9 cellular contexts compared by ENCODE assay signal in the genomic region with DNA sequence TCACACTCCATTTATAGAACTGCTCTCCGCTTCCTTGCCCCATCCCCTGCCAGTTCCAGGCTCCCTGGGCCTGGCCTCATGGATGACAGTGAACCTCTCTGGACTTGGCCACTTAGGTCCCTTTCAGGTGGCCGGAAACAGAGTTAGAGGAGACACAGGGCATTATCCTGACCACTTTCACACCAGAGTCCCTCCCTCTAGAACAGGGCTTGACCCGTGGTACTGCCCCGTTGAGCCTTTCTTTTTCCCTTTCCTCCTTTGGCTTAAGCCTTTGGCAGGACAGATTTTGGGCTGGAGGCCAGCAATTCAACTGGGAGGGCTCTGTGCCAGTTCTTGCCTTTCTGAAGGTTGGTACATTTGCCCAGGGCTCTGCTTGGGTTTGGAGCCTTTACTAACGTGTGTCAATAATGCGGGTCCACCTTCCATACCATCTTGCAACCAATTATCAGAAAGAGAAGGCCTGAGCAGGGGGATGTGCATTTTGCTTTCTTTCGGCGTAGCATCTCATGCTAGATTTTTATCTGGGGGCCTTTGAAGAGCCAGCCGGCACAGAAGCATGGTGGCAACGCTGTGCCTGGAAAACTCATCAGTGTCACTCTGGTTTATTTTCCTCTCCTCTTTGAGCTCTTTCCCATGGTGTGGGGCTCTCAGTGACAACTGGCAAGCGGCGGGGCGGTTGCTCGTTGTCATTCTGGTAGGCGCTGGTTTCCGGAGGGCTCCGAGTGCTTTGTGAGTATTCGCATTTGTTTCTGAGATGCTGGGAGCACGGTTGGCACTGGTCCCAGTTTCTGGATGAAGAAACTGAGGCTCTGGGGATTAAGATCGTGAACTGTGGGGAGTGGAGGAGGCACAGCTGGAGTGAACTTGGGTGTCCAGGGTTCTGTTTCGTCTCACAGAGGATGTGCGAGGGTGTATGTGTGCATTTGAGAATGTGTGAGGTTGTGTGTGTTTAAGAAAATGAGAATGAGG. TPM values are rescaled to one million over a fixed set of nuclear protein-coding genes. Genes with fewer than 3 reads are reported as not detected.
DNase-seq lines count a peak whose midpoint lies in the region; ATAC-seq, FAIRE-seq and TF ChIP-seq lines count a peak whose summit lies in the region.
"Had no signal": no experiment of that assay in that cellular context is flagged by ENCODE, and none has a peak within 500 bp of the region (broad histone marks: within the 10 kb centered on the region; RNA-seq: fewer than 3 reads in every experiment).

No MANE protein-coding gene starts in this region.

- TF ChIP-seq EP300 in K562 (IDR thresholded peaks at IDR 0.05; ENCODE audit: low read length) = no peak

- H3K4me1 ChIP-seq in K562 (replicated peaks in 1 of 2; ENCODE audit: control insufficient read depth in 2 of 2, insufficient read depth in 2 of 2, low read length in 2 of 2) (peaks cover 24 to 31% of the 10 kb centered on the region in 2 experiments), subcutaneous abdominal adipose tissue (ENCODE audit: control insufficient read depth in 5 of 5, insufficient read depth in 5 of 5, low read length in 5 of 5) (peaks cover 27 to 69% (median 57%) of the 10 kb centered on the region in 5 donors)

- no peak for TF ChIP-seq POLR2A in K562 (conservative IDR thresholded peaks at IDR 0.05)

- POLR2A ChIA-PET in K562 (lab: Yijun Ruan, JAX) = interaction anchor here (0.7 to 1.9 kb wide), 2 partner anchors 14 to 23 kb away, joined by 3 to 5 read pairs; partner anchors contain the start of gene TPCN1

- no peaks in the 10 kb centered on the region for H3K9me1 ChIP-seq in K562 (ENCODE audit: control insufficient read depth, insufficient read depth, low read length)

- H3K27me3 ChIP-seq in K562 (ENCODE audit: control insufficient read depth in 2 of 2, insufficient read depth in 2 of 2, low read length in 2 of 2) (no peaks in the 10 kb centered on the region), subcutaneous abdominal adipose tissue (ENCODE audit: control insufficient read depth in 5 of 5, insufficient read depth in 4 of 5, low read length in 5 of 5) (no peaks in the 10 kb centered on the region)

- no peak overlapping the region for H3K27ac ChIP-seq in K562 (ENCODE audit: extremely low read depth, low read depth, low read length)
- peak overlapping the region; percentile 46 for H3K27ac ChIP-seq in subcutaneous abdominal adipose tissue (ENCODE audit: low read depth, low read length)
- H3K27ac ChIP-seq: HL-60 had no signal

- no peaks in the 10 kb centered on the region for H3K79me2 ChIP-seq in K562 (ENCODE audit: control insufficient read depth, insufficient read depth, low read length)

- 0 out of 2 replicates have a peak overlapping the region, but pooled peaks have one; percentile 21 for H2AFZ ChIP-seq in K562 (ENCODE audit: low read depth, low read length)

- H3K9me3 ChIP-seq in K562 (replicated peaks; ENCODE audit: control insufficient read depth, insufficient read depth, low read depth, low read length) = no peaks in the 10 kb centered on the region
- no peaks in the 10 kb centered on the region for H3K9me3 ChIP-seq in subcutaneous abdominal adipose tissue (ENCODE audit: control insufficient read depth in 5 of 5, low read length in 5 of 5)

- 86% methylated on average over 22 of the region's 22 CpGs for WGBS in K562 (ENCODE audit: insufficient coverage, low coverage, missing lambda C conversion rate)

- FAIRE-seq in K562 (lab: Jason Lieb, UNC) = no peak

- no peak for TF ChIP-seq CTCF in K562 (IDR thresholded peaks at IDR 0.05 in 2 of 3, conservative IDR thresholded peaks at IDR 0.05 in 1 of 3; ENCODE audit: insufficient read depth in 2 of 3, low read depth in 1 of 3, low read length in 3 of 3)

- no peak for ATAC-seq in K562
- ATAC-seq in HG02884 (IDR thresholded peaks at IDR 0.05; ENCODE audit: unreplicated experiment) = no peak
- no peak for ATAC-seq in HG03108 (IDR thresholded peaks at IDR 0.05; ENCODE audit: unreplicated experiment)

- in situ Hi-C loops in K562 (cut with MboI) = no loop called here

- no peaks in the 10 kb centered on the region for H4K20me1 ChIP-seq in K562 (replicated peaks; ENCODE audit: control insufficient read depth, insufficient read depth, low read length)

- no peak for TF ChIP-seq RAD21 in K562 (CRISPR knock-in tag; conservative IDR thresholded peaks at IDR 0.05 in 1 of 2, IDR thresholded peaks at IDR 0.05 in 1 of 2)

- H3K4me2 ChIP-seq in K562 (ENCODE audit: insufficient read depth, low read length) = no peak overlapping the region

- no TSS peak for BruUV-seq in K562 (replicated peaks; lab: Mats Ljungman, UMichigan)

- H3K4me3 ChIP-seq in K562 (no peak overlapping the region), subcutaneous abdominal adipose tissue (ENCODE audit: low read depth in 1 of 5, low read length in 5 of 5) (peak overlapping the region in 3 of 5 donors; percentile 8 to 17 (median 11))

- H3K36me3 ChIP-seq in K562 (ENCODE audit: control insufficient read depth, insufficient read depth, low read length) (peaks cover 41% of the 10 kb centered on the region; the same call in 2 of the 3 replicates), subcutaneous abdominal adipose tissue (ENCODE audit: control insufficient read depth in 5 of 5, insufficient read depth in 5 of 5, low read length in 5 of 5) (peaks cover 0 to 38% (median 16%) of the 10 kb centered on the region in 5 donors)

- DNase-seq in NCI-H2081 (lab: John Stamatoyannopoulos, UW) = peak; percentile 20 to 48
- DNase-seq in NCI-H2081 treated with DMSO at 0.1 percent for 48 hours (lab: John Stamatoyannopoulos, UW) = no peak
- no peak for DNase-seq in K562 (ENCODE audit: extremely low read depth in 1 of 4, low spot score in 3 of 4)
- peak; percentile 46 for DNase-seq in kidney tubule cell (ENCODE audit: low spot score)
- no peak for DNase-seq in T1000 (lab: John Stamatoyannopoulos, UW)

- intact Hi-C loops in K562 (cut with micrococcal nuclease) = no loop called here

- H3K9ac ChIP-seq in K562 (ENCODE audit: insufficient read depth in 1 of 2, low read depth in 2 of 2, low read length in 2 of 2) (no peak overlapping the region; a peak in 1 of 4 replicates), subcutaneous abdominal adipose tissue (ENCODE audit: low read length in 5 of 5) (no peak overlapping the region)

- CTCF ChIA-PET in K562 (lab: Yijun Ruan, JAX; ENCODE audit: low intra/inter-chr PET ratio) = no interaction called here

RNA-seq across cellular contexts. Expression of gene TPCN1, which starts 23.0 kb away (rescaled TPM):
- total RNA-seq in K562 (2011; cell fraction: chromatin; rRNA removed; ENCODE audit: low replicate concordance) = 112 and 252 TPM in 2 replicates
- total RNA-seq in K562 (2011; cell fraction: nucleolus; rRNA removed) = 110 and 123 TPM in 2 replicates
- 98.7 and 108 TPM in 2 replicates for total RNA-seq in K562 (2011; cell fraction: nucleoplasm; rRNA removed)
- 6.4 and 9.2 TPM in 2 replicates for total RNA-seq in K562 (2014; rRNA removed)
- total RNA-seq in K562 (2014; rRNA removed; fragmentation: Illumina TruSeq; extraction: Trizol) = 5.5 and 6.1 TPM in 2 replicates
- total RNA-seq in K562 (2015; rRNA removed; fragmentation: Illumina TruSeq; extraction: Trizol) = 7.4 and 7.8 TPM in 2 replicates
- total RNA-seq in K562 (2021) = 23.8 and 27.2 TPM in 2 replicates
- polyA plus RNA-seq in K562 (2011; rRNA removed) = 12.8 and 18.9 TPM in 2 replicates
- polyA plus RNA-seq in K562 (2011; cell fraction: cytosol; rRNA removed) = 8.0 and 10.3 TPM in 2 replicates
- 137 and 160 TPM in 2 replicates for polyA plus RNA-seq in K562 (2011; cell fraction: nucleus; rRNA removed)
- polyA plus RNA-seq in K562 (2012) = 20.9 and 33.9 TPM in 2 replicates
- polyA plus RNA-seq in K562 (2014; fragmentation: Illumina TruSeq; extraction: Trizol) = 16.2 and 17.0 TPM in 2 replicates
- 1 to 10 TPM in 1 of 2 experiments, under 1 TPM in 1; 0.80 to 1.1 TPM for polyA plus RNA-seq in K562 (2014; fragmentation: Nextera tagmentation; extraction: Ambion mirVana)
- 19.2 and 19.3 TPM in 2 replicates for polyA plus RNA-seq in K562 (2014; rRNA removed)
- polyA minus RNA-seq in K562 (2011; rRNA and poly(A)+ RNA removed) = 7.8 and 12.1 TPM in 2 replicates
- 17.9 and 21.8 TPM in 2 replicates for polyA minus RNA-seq in K562 (2011; cell fraction: cytosol; rRNA and poly(A)+ RNA removed)
- 30.6 and 40.4 TPM in 2 replicates for polyA minus RNA-seq in K562 (2011; cell fraction: nucleus; rRNA and poly(A)+ RNA removed)

RNA-seq across cellular contexts. Expression of gene RITA1, which starts 58.8 kb away (rescaled TPM):
- total RNA-seq in K562 (2011; cell fraction: chromatin; rRNA removed; ENCODE audit: low replicate concordance) = 9.9 and 32.6 TPM in 2 replicates
- total RNA-seq in K562 (2011; cell fraction: nucleolus; rRNA removed) = 18.9 and 25.0 TPM in 2 replicates
- 17.7 and 18.0 TPM in 2 replicates for total RNA-seq in K562 (2011; cell fraction: nucleoplasm; rRNA removed)
- total RNA-seq in K562 (2014; rRNA removed) (40.4 and 52.0 TPM in 2 replicates), K562 (2014; rRNA removed; fragmentation: Illumina TruSeq; extraction: Trizol) (12.7 and 15.6 TPM in 2 replicates), K562 (2015; rRNA removed; fragmentation: Illumina TruSeq; extraction: Trizol) (34.3 and 36.7 TPM in 2 replicates), K562 (2021) (34.9 and 38.9 TPM in 2 replicates)
- polyA plus RNA-seq in K562 (2011; rRNA removed) (17.6 and 17.9 TPM in 2 replicates), K562 (2014; fragmentation: Illumina TruSeq; extraction: Trizol) (18.0 and 27.7 TPM in 2 replicates), K562 (2014; fragmentation: Nextera tagmentation; extraction: Ambion mirVana) (1 to 10 TPM; 2.8 to 3.5 TPM), K562 (2014; rRNA removed) (26.4 and 35.0 TPM in 2 replicates)
- 23.1 and 48.6 TPM in 2 replicates for polyA plus RNA-seq in K562 (2011; cell fraction: cytosol; rRNA removed)
- 10.9 and 15.7 TPM in 2 replicates for polyA plus RNA-seq in K562 (2011; cell fraction: nucleus; rRNA removed)
- polyA plus RNA-seq in K562 (2012) = 23.0 and 27.5 TPM in 2 replicates
- 10.0 and 13.0 TPM in 2 replicates for polyA minus RNA-seq in K562 (2011; rRNA and poly(A)+ RNA removed)
- 12.1 and 15.7 TPM in 2 replicates for polyA minus RNA-seq in K562 (2011; cell fraction: cytosol; rRNA and poly(A)+ RNA removed)
- 11.0 and 11.4 TPM in 2 replicates for polyA minus RNA-seq in K562 (2011; cell fraction: nucleus; rRNA and poly(A)+ RNA removed)

RNA-seq across cellular contexts. Expression of gene DDX54, which starts 59.0 kb away (rescaled TPM):
- total RNA-seq in K562 (2011; cell fraction: chromatin; rRNA removed; ENCODE audit: low replicate concordance) = 60.9 and 181 TPM in 2 replicates
- 87.0 and 87.2 TPM in 2 replicates for total RNA-seq in K562 (2011; cell fraction: nucleolus; rRNA removed)
- total RNA-seq in K562 (2011; cell fraction: nucleoplasm; rRNA removed) = 56.8 and 61.4 TPM in 2 replicates
- total RNA-seq in K562 (2014; rRNA removed) (100 and 135 TPM in 2 replicates), K562 (2014; rRNA removed; fragmentation: Illumina TruSeq; extraction: Trizol) (23.9 and 25.8 TPM in 2 replicates), K562 (2015; rRNA removed; fragmentation: Illumina TruSeq; extraction: Trizol) (48.5 and 51.4 TPM in 2 replicates), K562 (2021) (128 and 132 TPM in 2 replicates)
- polyA plus RNA-seq in K562 (2011; rRNA removed) (56.6 and 80.5 TPM in 2 replicates), K562 (2014; fragmentation: Illumina TruSeq; extraction: Trizol) (44.4 and 77.7 TPM in 2 replicates), K562 (2014; fragmentation: Nextera tagmentation; extraction: Ambion mirVana) (1 to 10 TPM; 1.4 to 3.1 TPM), K562 (2014; rRNA removed) (74.4 and 107 TPM in 2 replicates)
- polyA plus RNA-seq in K562 (2011; cell fraction: cytosol; rRNA removed) = 71.0 and 78.8 TPM in 2 replicates
- 76.8 and 95.6 TPM in 2 replicates for polyA plus RNA-seq in K562 (2011; cell fraction: nucleus; rRNA removed)
- 48.8 and 67.9 TPM in 2 replicates for polyA plus RNA-seq in K562 (2012)
- 47.0 and 50.2 TPM in 2 replicates for polyA minus RNA-seq in K562 (2011; rRNA and poly(A)+ RNA removed)
- polyA minus RNA-seq in K562 (2011; cell fraction: cytosol; rRNA and poly(A)+ RNA removed) = 52.1 and 64.3 TPM in 2 replicates
- 31.1 and 49.1 TPM in 2 replicates for polyA minus RNA-seq in K562 (2011; cell fraction: nucleus; rRNA and poly(A)+ RNA removed)

Comparison
In these comparisons a context has a peak if more than half of its experiments do, and no peak if none do; other contexts are left out.
1. DNase-seq: peak in NCI-H2081 (2 of 2) and kidney tubule cell (single experiment); none in NCI-H2081 treated with DMSO at 0.1 percent for 48 hours (single experiment), K562 (0 of 4) and T1000 (single experiment).